Comparison of ENCODE assay signal across 18 cellular contexts in genomic region chr20:46963196-46963529, GRCh38.
DNase-seq lines count a peak whose midpoint lies in the region; ATAC-seq and TF ChIP-seq lines count a peak whose summit lies in the region.
"Had no signal": no experiment of that assay in that cellular context is flagged by ENCODE, and none has a peak within 500 bp of the region (broad histone marks: within the 10 kb centered on the region; RNA-seq: fewer than 3 reads in every experiment).

No MANE protein-coding gene starts in this region.

- TF ChIP-seq CTCF in neural crest cell (conservative IDR thresholded peaks at IDR 0.05): no peak

- ATAC-seq in HG02840 (IDR thresholded peaks at IDR 0.05; ENCODE audit: low FRiP score, unreplicated experiment) (no peak), GM21528 (IDR thresholded peaks at IDR 0.05; ENCODE audit: low FRiP score, unreplicated experiment) (no peak)
- ATAC-seq: right lobe of liver; stimulated activated memory B cell treated with anti-CD40 and anti-IgM and Interleukin-4, amounts not matched to agents 10 μg/mL and 1 μg/mL and 100 μg/mL, for 72 hours had no signal

- peaks cover 45% of the 10 kb centered on the region for H3K4me1 ChIP-seq in SJCRH30
- H3K4me1 ChIP-seq: right lobe of liver had no signal

- H3K27me3 Mint-ChIP-seq in neural crest cell (ENCODE audit: low read depth): no peaks in the 10 kb centered on the region

- H3K36me3 ChIP-seq in SJCRH30: no peaks in the 10 kb centered on the region; the same call in 1 of the 2 replicates
- H3K36me3 ChIP-seq: ovary, right lobe of liver had no signal

- H3K36me3 Mint-ChIP-seq in neural crest cell (ENCODE audit: low read depth): no peaks in the 10 kb centered on the region
- H3K36me3 Mint-ChIP-seq: stimulated activated memory B cell treated with anti-CD40 and anti-IgM and Interleukin-4, amounts not matched to agents 10 μg/mL and 1 μg/mL and 100 μg/mL, for 72 hours had no signal

- no peaks in the 10 kb centered on the region for H3K27me3 ChIP-seq in SJCRH30
- H3K27me3 ChIP-seq: ovary, right lobe of liver had no signal

- peaks cover 15% of the 10 kb centered on the region for H3K4me1 Mint-ChIP-seq in neural crest cell
- H3K4me1 Mint-ChIP-seq: activated naive CD8-positive, alpha-beta T cell treated with anti-CD3 and anti-CD28 coated beads, Interleukin-2, amount 50 U/mL, for 24 hours; stimulated activated memory B cell treated with anti-CD40 and anti-IgM and Interleukin-4, amounts not matched to agents 10 μg/mL and 1 μg/mL and 100 μg/mL, for 72 hours had no signal

- no peak overlapping the region for H3K4me3 Mint-ChIP-seq in neural crest cell
- H3K4me3 Mint-ChIP-seq: activated naive CD8-positive, alpha-beta T cell treated with anti-CD3 and anti-CD28 coated beads, Interleukin-2, amount 50 U/mL, for 24 hours; stimulated activated memory B cell treated with anti-CD40 and anti-IgM and Interleukin-4, amounts not matched to agents 10 μg/mL and 1 μg/mL and 100 μg/mL, for 72 hours had no signal

- no peak overlapping the region for H3K4me3 ChIP-seq in SJCRH30
- H3K4me3 ChIP-seq: lung, ovary, right lobe of liver had no signal

- no peaks in the 10 kb centered on the region for H3K9me3 ChIP-seq in SJCRH30 (replicated peaks)
- H3K9me3 ChIP-seq: ovary, right lobe of liver had no signal

- H3K9me3 Mint-ChIP-seq in neural crest cell: no peaks in the 10 kb centered on the region
- H3K9me3 Mint-ChIP-seq: stimulated activated memory B cell treated with anti-CD40 and anti-IgM and Interleukin-4, amounts not matched to agents 10 μg/mL and 1 μg/mL and 100 μg/mL, for 72 hours had no signal

- peak; percentile 40 for DNase-seq in EH (ENCODE audit: low read depth)
- DNase-seq in NCI-H1694 (lab: John Stamatoyannopoulos, UW): peak; percentile 72
- DNase-seq in SJCRH30: peak; percentile 93 to 97
- no peak for DNase-seq in neural crest cell (ENCODE audit: low read depth, low spot score)
- DNase-seq in DMS114 treated with DMSO at 0.1 percent for 48 hours (lab: John Stamatoyannopoulos, UW; ENCODE audit: unreplicated experiment): no peak
- DNase-seq: activated CD4-positive, alpha-beta T cell treated with anti-CD3 and anti-CD28 coated beads for 48 hours; activated naive CD8-positive, alpha-beta T cell treated with anti-CD3 and anti-CD28 coated beads, Interleukin-2, amount 50 U/mL, for 24 hours; AML-193; dermis blood vessel endothelial cell; GOT3; NCI-H1417 treated with DMSO at 0.1 percent for 48 hours; ovary; right lobe of liver; T1000 had no signal

- H3K27ac ChIP-seq in SJCRH30: peak overlapping the region; percentile 50
- H3K27ac ChIP-seq: ovary, right lobe of liver had no signal

- peak overlapping the region; percentile 5 for H3K27ac Mint-ChIP-seq in neural crest cell (ENCODE audit: unreplicated experiment)
- H3K27ac Mint-ChIP-seq: activated naive CD8-positive, alpha-beta T cell treated with anti-CD3 and anti-CD28 coated beads, Interleukin-2, amount 50 U/mL, for 24 hours; stimulated activated memory B cell treated with anti-CD40 and anti-IgM and Interleukin-4, amounts not matched to agents 10 μg/mL and 1 μg/mL and 100 μg/mL, for 72 hours had no signal

Comparison
In these comparisons a context has a peak if more than half of its experiments do, and no peak if none do; other contexts are left out.
1. DNase-seq: peak in EH (single experiment), NCI-H1694 (single experiment) and SJCRH30 (2 of 2); none in neural crest cell (single experiment) and DMS114 treated with DMSO at 0.1 percent for 48 hours (single experiment).